Comparison of ENCODE assay signal across 19 cellular contexts in genomic region chr9:86075132-86075807, GRCh38. TPM values are rescaled to one million over a fixed set of nuclear protein-coding genes. Genes with fewer than 3 reads are reported as not detected.
DNase-seq lines count a peak whose midpoint lies in the region; ATAC-seq and TF ChIP-seq lines count a peak whose summit lies in the region.
"Had no signal": no experiment of that assay in that cellular context is flagged by ENCODE, and none has a peak within 500 bp of the region (broad histone marks: within the 10 kb centered on the region; RNA-seq: fewer than 3 reads in every experiment).

No MANE protein-coding gene starts in this region.

- TF ChIP-seq CTCF in mesothelial cell of epicardium (IDR thresholded peaks at IDR 0.05; ENCODE audit: unreplicated experiment), result no peak

- intact Hi-C loops in activated naive CD4-positive, alpha-beta T cell treated with anti-CD3 and anti-CD28 coated beads for 36 hours (cut with micrococcal nuclease), result no loop called here

- CTCF ChIA-PET in activated naive CD4-positive, alpha-beta T cell treated with anti-CD3 and anti-CD28 coated beads for 36 hours (lab: Charles Lee), result interaction anchor here (0.6 kb wide), 1 partner anchor 171 kb away, joined by 3 read pairs; no protein-coding TSS in a partner anchor
- CTCF ChIA-PET in activated naive CD4-positive, alpha-beta T cell treated with anti-CD3 and anti-CD28 coated beads, Interleukin-2, amount 10 ng/mL, durations not matched to agents 7 days and 5 days (lab: Charles Lee), result no interaction called here

- H3K4me3 Mint-ChIP-seq in activated naive CD4-positive, alpha-beta T cell treated with anti-CD3 and anti-CD28 coated beads for 36 hours, result no peak overlapping the region
- H3K4me3 Mint-ChIP-seq in activated naive CD4-positive, alpha-beta T cell treated with anti-CD3 and anti-CD28 coated beads, Interleukin-2, amount 10 ng/mL, durations not matched to agents 7 days and 5 days, result no peak overlapping the region
- no peak overlapping the region for H3K4me3 Mint-ChIP-seq in activated naive CD8-positive, alpha-beta T cell treated with anti-CD3 and anti-CD28 coated beads for 36 hours
- H3K4me3 Mint-ChIP-seq in mesothelial cell of epicardium, result no peak overlapping the region
- peak overlapping the region in 1 of 2 donors; percentile 50 for H3K4me3 Mint-ChIP-seq in stimulated activated naive CD8-positive, alpha-beta T cell treated with anti-CD3 and anti-CD28 coated beads, Interleukin-15, amount 100 ng/mL, for 72 hours
- H3K4me3 Mint-ChIP-seq: memory B cell had no signal

- no peaks in the 10 kb centered on the region for H3K27me3 Mint-ChIP-seq in activated naive CD4-positive, alpha-beta T cell treated with anti-CD3 and anti-CD28 coated beads for 36 hours (ENCODE audit: low read depth)
- no peaks in the 10 kb centered on the region for H3K27me3 Mint-ChIP-seq in activated naive CD4-positive, alpha-beta T cell treated with anti-CD3 and anti-CD28 coated beads, Interleukin-2, amount 10 ng/mL, durations not matched to agents 7 days and 5 days
- H3K27me3 Mint-ChIP-seq in activated naive CD8-positive, alpha-beta T cell treated with anti-CD3 and anti-CD28 coated beads for 36 hours, result no peaks in the 10 kb centered on the region
- H3K27me3 Mint-ChIP-seq in mesothelial cell of epicardium (ENCODE audit: low read depth), result no peaks in the 10 kb centered on the region
- H3K27me3 Mint-ChIP-seq in stimulated activated naive CD8-positive, alpha-beta T cell treated with anti-CD3 and anti-CD28 coated beads, Interleukin-15, amount 100 ng/mL, for 72 hours, result no peaks in the 10 kb centered on the region
- H3K27me3 Mint-ChIP-seq: memory B cell had no signal

- peaks cover 4% of the 10 kb centered on the region for H3K4me1 Mint-ChIP-seq in activated naive CD4-positive, alpha-beta T cell treated with anti-CD3 and anti-CD28 coated beads for 36 hours (ENCODE audit: low read depth)
- no peaks in the 10 kb centered on the region for H3K4me1 Mint-ChIP-seq in activated naive CD4-positive, alpha-beta T cell treated with anti-CD3 and anti-CD28 coated beads, Interleukin-2, amount 10 ng/mL, durations not matched to agents 7 days and 5 days
- peaks cover 21% of the 10 kb centered on the region for H3K4me1 Mint-ChIP-seq in activated naive CD8-positive, alpha-beta T cell treated with anti-CD3 and anti-CD28 coated beads for 36 hours
- peaks cover 54% of the 10 kb centered on the region for H3K4me1 Mint-ChIP-seq in mesothelial cell of epicardium
- H3K4me1 Mint-ChIP-seq in stimulated activated naive CD8-positive, alpha-beta T cell treated with anti-CD3 and anti-CD28 coated beads, Interleukin-15, amount 100 ng/mL, for 72 hours, result peaks cover 28% of the 10 kb centered on the region
- H3K4me1 Mint-ChIP-seq: memory B cell had no signal

- H3K36me3 Mint-ChIP-seq in activated naive CD4-positive, alpha-beta T cell treated with anti-CD3 and anti-CD28 coated beads for 36 hours (ENCODE audit: low read depth), result no peaks in the 10 kb centered on the region
- H3K36me3 Mint-ChIP-seq in activated naive CD4-positive, alpha-beta T cell treated with anti-CD3 and anti-CD28 coated beads, Interleukin-2, amount 10 ng/mL, durations not matched to agents 7 days and 5 days, result no peaks in the 10 kb centered on the region
- no peaks in the 10 kb centered on the region for H3K36me3 Mint-ChIP-seq in activated naive CD8-positive, alpha-beta T cell treated with anti-CD3 and anti-CD28 coated beads for 36 hours
- peaks cover 12% of the 10 kb centered on the region for H3K36me3 Mint-ChIP-seq in mesothelial cell of epicardium
- H3K36me3 Mint-ChIP-seq: memory B cell had no signal

- peak; percentile 10 for DNase-seq in activated naive CD4-positive, alpha-beta T cell treated with anti-CD3 and anti-CD28 coated beads for 36 hours
- no peak for DNase-seq in activated naive CD4-positive, alpha-beta T cell treated with anti-CD3 and anti-CD28 coated beads, Interleukin-2, amount 10 ng/mL, durations not matched to agents 7 days and 5 days
- peak; percentile 49 for DNase-seq in activated naive CD8-positive, alpha-beta T cell treated with anti-CD3 and anti-CD28 coated beads for 36 hours
- DNase-seq in mesothelial cell of epicardium (ENCODE audit: low spot score in 2 of 2, unreplicated experiment in 2 of 2) (no peak), Kasumi-1 (lab: John Stamatoyannopoulos, UW) (no peak), DMS153 treated with DMSO at 0.1 percent for 48 hours (lab: John Stamatoyannopoulos, UW; ENCODE audit: unreplicated experiment) (no peak)
- DNase-seq in stimulated activated naive CD8-positive, alpha-beta T cell treated with anti-CD3 and anti-CD28 coated beads, Interleukin-15, amount 100 ng/mL, for 72 hours, result peak; percentile 25
- DNase-seq: activated CD8-positive, alpha-beta memory T cell treated with anti-CD3 and anti-CD28 coated beads for 24 hours; activated effector memory CD4-positive, alpha-beta T cell treated with anti-CD3 and anti-CD28 coated beads, Interleukin-2, amount 50 U/mL, for 16 hours; colonic mucosa; GM23248; kidney; NCI-H1694 treated with DMSO at 0.1 percent for 48 hours; NCI-H226; psoas muscle; RPMI8226; spleen had no signal

- H3K9me3 Mint-ChIP-seq in activated naive CD4-positive, alpha-beta T cell treated with anti-CD3 and anti-CD28 coated beads for 36 hours, result no peaks in the 10 kb centered on the region
- H3K9me3 Mint-ChIP-seq in activated naive CD4-positive, alpha-beta T cell treated with anti-CD3 and anti-CD28 coated beads, Interleukin-2, amount 10 ng/mL, durations not matched to agents 7 days and 5 days, result no peaks in the 10 kb centered on the region
- no peaks in the 10 kb centered on the region for H3K9me3 Mint-ChIP-seq in activated naive CD8-positive, alpha-beta T cell treated with anti-CD3 and anti-CD28 coated beads for 36 hours
- no peaks in the 10 kb centered on the region for H3K9me3 Mint-ChIP-seq in mesothelial cell of epicardium
- H3K9me3 Mint-ChIP-seq in stimulated activated naive CD8-positive, alpha-beta T cell treated with anti-CD3 and anti-CD28 coated beads, Interleukin-15, amount 100 ng/mL, for 72 hours, result no peaks in the 10 kb centered on the region
- H3K9me3 Mint-ChIP-seq: memory B cell had no signal

- peak; percentile 70 for ATAC-seq in stimulated activated naive CD8-positive, alpha-beta T cell treated with anti-CD3 and anti-CD28 coated beads, Interleukin-15, amount 100 ng/mL, for 72 hours
- no peak for ATAC-seq in GM18868 (IDR thresholded peaks at IDR 0.05; ENCODE audit: unreplicated experiment)
- ATAC-seq: psoas muscle had no signal

- no peak overlapping the region for H3K27ac Mint-ChIP-seq in activated naive CD4-positive, alpha-beta T cell treated with anti-CD3 and anti-CD28 coated beads for 36 hours
- H3K27ac Mint-ChIP-seq in activated naive CD4-positive, alpha-beta T cell treated with anti-CD3 and anti-CD28 coated beads, Interleukin-2, amount 10 ng/mL, durations not matched to agents 7 days and 5 days, result no peak overlapping the region
- H3K27ac Mint-ChIP-seq in activated naive CD8-positive, alpha-beta T cell treated with anti-CD3 and anti-CD28 coated beads for 36 hours, result peak overlapping the region; percentile 18
- H3K27ac Mint-ChIP-seq in mesothelial cell of epicardium, result peak overlapping the region; percentile 16
- peak overlapping the region in 1 of 2 donors; percentile 60 for H3K27ac Mint-ChIP-seq in stimulated activated naive CD8-positive, alpha-beta T cell treated with anti-CD3 and anti-CD28 coated beads, Interleukin-15, amount 100 ng/mL, for 72 hours
- H3K27ac Mint-ChIP-seq: memory B cell had no signal

RNA-seq across cellular contexts. Expression of gene GOLM1, which starts 24.1 kb away (rescaled TPM):
- total RNA-seq in activated naive CD4-positive, alpha-beta T cell treated with anti-CD3 and anti-CD28 coated beads for 36 hours, result under 1 TPM; 0.89 to 0.93 TPM
- 1 to 10 TPM; 5.3 to 6.4 TPM for total RNA-seq in activated naive CD8-positive, alpha-beta T cell treated with anti-CD3 and anti-CD28 coated beads for 36 hours
- total RNA-seq in mesothelial cell of epicardium, result 101 to 109 TPM (median 106 TPM) in 3 replicates

Comparison
In these comparisons a context has a peak if more than half of its experiments do, and no peak if none do; other contexts are left out.
1. DNase-seq: peak in activated naive CD4-positive, alpha-beta T cell treated with anti-CD3 and anti-CD28 coated beads for 36 hours (single experiment), activated naive CD8-positive, alpha-beta T cell treated with anti-CD3 and anti-CD28 coated beads for 36 hours (single experiment) and stimulated activated naive CD8-positive, alpha-beta T cell treated with anti-CD3 and anti-CD28 coated beads, Interleukin-15, amount 100 ng/mL, for 72 hours (2 of 2); none in activated naive CD4-positive, alpha-beta T cell treated with anti-CD3 and anti-CD28 coated beads, Interleukin-2, amount 10 ng/mL, durations not matched to agents 7 days and 5 days (single experiment), mesothelial cell of epicardium (0 of 2), Kasumi-1 (0 of 2) and DMS153 treated with DMSO at 0.1 percent for 48 hours (single experiment).
2. H3K27ac Mint-ChIP-seq: peak in activated naive CD8-positive, alpha-beta T cell treated with anti-CD3 and anti-CD28 coated beads for 36 hours (single experiment) and mesothelial cell of epicardium (single experiment); none in activated naive CD4-positive, alpha-beta T cell treated with anti-CD3 and anti-CD28 coated beads for 36 hours (single experiment) and activated naive CD4-positive, alpha-beta T cell treated with anti-CD3 and anti-CD28 coated beads, Interleukin-2, amount 10 ng/mL, durations not matched to agents 7 days and 5 days (single experiment).
3. RNA of gene GOLM1, which starts 24.1 kb away (total RNA-seq): 101 to 109 TPM in mesothelial cell of epicardium; 5.3 to 6.4 TPM in activated naive CD8-positive, alpha-beta T cell treated with anti-CD3 and anti-CD28 coated beads for 36 hours and 0.89 to 0.93 TPM in activated naive CD4-positive, alpha-beta T cell treated with anti-CD3 and anti-CD28 coated beads for 36 hours; every median in the first group is over 10 times any median in the second.